In genomic region chr3:188220097-188220788, GRCh38 we compare ENCODE assay signal across 14 cellular contexts.
DNase-seq lines count a peak whose midpoint lies in the region; ATAC-seq, FAIRE-seq and TF ChIP-seq lines count a peak whose summit lies in the region.
"Had no signal": no experiment of that assay in that cellular context is flagged by ENCODE, and none has a peak within 500 bp of the region (broad histone marks: within the 10 kb centered on the region; RNA-seq: fewer than 3 reads in every experiment).

No MANE protein-coding gene starts in this region.

- H3K79me1 ChIP-seq in IMR-90 (ENCODE audit: low read depth in 1 of 2, low read length in 2 of 2) = peaks cover 20 to 76% of the 10 kb centered on the region in 2 experiments

- peaks cover 73% of the 10 kb centered on the region for H4K20me1 ChIP-seq in IMR-90 (ENCODE audit: insufficient read depth, low read length)

- ATAC-seq in IMR-90 (ENCODE audit: low read depth) (peak; percentile 58), lung (ENCODE audit: insufficient read depth, low FRiP score) (no peak), thoracic aorta (ENCODE audit: insufficient number of reproducible peaks, low FRiP score, low read depth) (peak; percentile 69), HG03469 (IDR thresholded peaks at IDR 0.05; ENCODE audit: unreplicated experiment) (no peak), HG03565 (IDR thresholded peaks at IDR 0.05; ENCODE audit: unreplicated experiment) (no peak)

- in situ Hi-C loops in IMR-90 (cut with MboI; ENCODE audit: low sequenced_read_pairs) = no loop called here

- H4K91ac ChIP-seq in IMR-90 (ENCODE audit: insufficient read depth, low read depth, low read length) = no peak overlapping the region

- POLR2A ChIA-PET in IMR-90 (lab: Charles Lee; ENCODE audit: unreplicated experiment) = no interaction called here
- POLR2A ChIA-PET in activated CD4-positive, alpha-beta memory T cell treated with anti-CD3 and anti-CD28 coated beads for 36 hours (lab: Charles Lee) = interaction anchor here (0.6 kb wide), 1 partner anchor 297 kb away, joined by 3 read pairs; no protein-coding TSS in a partner anchor

- H3K27me3 ChIP-seq in IMR-90 (ENCODE audit: control insufficient read depth, insufficient read depth, low read length) (no peaks in the 10 kb centered on the region), esophagus squamous epithelium (no peaks in the 10 kb centered on the region), lung (ENCODE audit: control insufficient read depth, insufficient read depth) (no peaks in the 10 kb centered on the region), thoracic aorta (replicated peaks; ENCODE audit: insufficient read depth) (no peaks in the 10 kb centered on the region)
- H3K27me3 ChIP-seq: neutrophil had no signal

- H3K4me3 Mint-ChIP-seq in activated CD4-positive, alpha-beta memory T cell treated with anti-CD3 and anti-CD28 coated beads for 36 hours = no peak overlapping the region
- H3K4me3 Mint-ChIP-seq: activated B cell treated with CpG ODN at 0.5 μM for 24 hours; activated naive CD8-positive, alpha-beta T cell had no signal

- H3K18ac ChIP-seq in IMR-90 (ENCODE audit: low read depth, low read length) = 0 out of 2 replicates have a peak overlapping the region, but pooled peaks have one; percentile 4

- peak overlapping the region; percentile 6 for H2AK9ac ChIP-seq in IMR-90 (replicated peaks; ENCODE audit: low read depth, low read length, poor library complexity)

- H3K23ac ChIP-seq in IMR-90 (ENCODE audit: low read depth, low read length) = peak overlapping the region; percentile 2; the same call in 1 of the 2 replicates

- H4K8ac ChIP-seq in IMR-90 (ENCODE audit: low read depth in 2 of 2, low read length in 2 of 2) = peak overlapping the region in 1 of 2 experiments; percentile 44; a peak in 1 of 4 replicates

- H3K4me1 ChIP-seq in IMR-90 (ENCODE audit: control insufficient read depth, insufficient read depth, low read length) (peaks cover 25% of the 10 kb centered on the region), esophagus squamous epithelium (peaks cover 0 to 44% (median 7%) of the 10 kb centered on the region in 3 donors), lung (ENCODE audit: control insufficient read depth in 2 of 2, insufficient read depth in 2 of 2, low read length in 2 of 2) (peaks cover 16 to 42% of the 10 kb centered on the region in 2 donors), thoracic aorta (ENCODE audit: control insufficient read depth in 1 of 2, low read depth in 2 of 2) (peaks cover 45 to 96% of the 10 kb centered on the region in 2 donors)

- no peaks in the 10 kb centered on the region for H3K9me3 Mint-ChIP-seq in activated CD4-positive, alpha-beta memory T cell treated with anti-CD3 and anti-CD28 coated beads for 36 hours
- H3K9me3 Mint-ChIP-seq: activated B cell treated with CpG ODN at 0.5 μM for 24 hours had no signal

- H3K56ac ChIP-seq in IMR-90 (ENCODE audit: extremely low read depth, insufficient read depth, low read length) = no peak overlapping the region

- H3K36me3 Mint-ChIP-seq in activated CD4-positive, alpha-beta memory T cell treated with anti-CD3 and anti-CD28 coated beads for 36 hours = peaks cover 6% of the 10 kb centered on the region

- TF ChIP-seq POLR2A in IMR-90 (IDR thresholded peaks at IDR 0.05; ENCODE audit: low read depth, low read length) (no peak), esophagus squamous epithelium (IDR thresholded peaks at IDR 0.05) (peak in 1 of 4 donors; percentile 16)

- H3K36me3 ChIP-seq in IMR-90 (ENCODE audit: control insufficient read depth, insufficient read depth, low read length) (peaks cover 24% of the 10 kb centered on the region), esophagus squamous epithelium (peaks cover 0 to 4% (median 0%) of the 10 kb centered on the region in 3 donors), lung (ENCODE audit: control insufficient read depth in 2 of 2, insufficient read depth in 2 of 2, low read length in 2 of 2) (no peaks in the 10 kb centered on the region), thoracic aorta (no peaks in the 10 kb centered on the region)
- H3K36me3 ChIP-seq: neutrophil had no signal

- CTCF ChIA-PET in IMR-90 (lab: Yijun Ruan, JAX) = interaction anchor here (0.6 kb wide), 1 partner anchor 470 kb away, joined by 3 read pairs; no protein-coding TSS in a partner anchor
- CTCF ChIA-PET in activated CD4-positive, alpha-beta memory T cell treated with anti-CD3 and anti-CD28 coated beads for 36 hours (lab: Charles Lee) = interaction anchor here (0.9 kb wide), 1 partner anchor 18 kb away, joined by 3 read pairs; no protein-coding TSS in a partner anchor

- no peaks in the 10 kb centered on the region for H3K27me3 Mint-ChIP-seq in activated CD4-positive, alpha-beta memory T cell treated with anti-CD3 and anti-CD28 coated beads for 36 hours
- H3K27me3 Mint-ChIP-seq: activated B cell treated with CpG ODN at 0.5 μM for 24 hours; activated naive CD8-positive, alpha-beta T cell had no signal

- H2BK20ac ChIP-seq in IMR-90 (ENCODE audit: low read depth, low read length) = 0 out of 2 replicates have a peak overlapping the region, but pooled peaks have one; percentile 6

- FAIRE-seq in GM19239 (lab: Jason Lieb, UNC) = no peak
- FAIRE-seq: colon had no signal

- peaks cover 16% of the 10 kb centered on the region for H3K4me1 Mint-ChIP-seq in activated CD4-positive, alpha-beta memory T cell treated with anti-CD3 and anti-CD28 coated beads for 36 hours (ENCODE audit: low read depth)

- BruUV-seq in IMR-90 (replicated peaks; lab: Mats Ljungman, UMichigan) = no TSS peak

- peak overlapping the region; percentile 7 for H2BK5ac ChIP-seq in IMR-90 (ENCODE audit: low read depth, low read length, poor library complexity, severe bottlenecking)

- peak overlapping the region; percentile 19 for H3K4ac ChIP-seq in IMR-90 (ENCODE audit: low read depth, low read length)

- no peaks in the 10 kb centered on the region for H3K9me3 ChIP-seq in IMR-90 (ENCODE audit: control insufficient read depth, insufficient read depth, low read length)
- no peaks in the 10 kb centered on the region for H3K9me3 ChIP-seq in esophagus squamous epithelium
- H3K9me3 ChIP-seq in lung (ENCODE audit: control insufficient read depth in 2 of 2, insufficient read depth in 1 of 2, low read length in 1 of 2) = no peaks in the 10 kb centered on the region
- H3K9me3 ChIP-seq in thoracic aorta = no peaks in the 10 kb centered on the region
- H3K9me3 ChIP-seq: neutrophil had no signal

- H3K9ac ChIP-seq in IMR-90 (ENCODE audit: low read depth, low read length) = no peak overlapping the region

- peak overlapping the region; percentile 1; the same call in 1 of the 3 replicates for H2BK15ac ChIP-seq in IMR-90 (ENCODE audit: low read depth, low read length)

- peak overlapping the region; percentile 3; the same call in 1 of the 2 replicates for H2AK5ac ChIP-seq in IMR-90 (ENCODE audit: low read depth, low read length)

- peak overlapping the region; percentile 3; the same call in 1 of the 2 replicates for H2BK120ac ChIP-seq in IMR-90 (ENCODE audit: low read depth, low read length)

- 0 out of 2 replicates have a peak overlapping the region, but pooled peaks have one; percentile 15 for H3K14ac ChIP-seq in IMR-90 (replicated peaks; ENCODE audit: low read depth, low read length)

- no CpG with 5 or more reads among the region's 6 CpGs for WGBS in IMR-90 (ENCODE audit: extremely low coverage in 2 of 2, insufficient read length in 1 of 2), 2 experiments
- 72 to 83% methylated on average over 6 of the region's 6 CpGs for WGBS in esophagus squamous epithelium, 2 donors
- 95 to 98% methylated on average over 6 of the region's 6 CpGs for WGBS in lung, 2 donors

- H3K27ac Mint-ChIP-seq in activated CD4-positive, alpha-beta memory T cell treated with anti-CD3 and anti-CD28 coated beads for 36 hours = no peak overlapping the region
- H3K27ac Mint-ChIP-seq: activated B cell treated with CpG ODN at 0.5 μM for 24 hours; activated naive CD8-positive, alpha-beta T cell had no signal

- peak; percentile 73 for DNase-seq in IMR-90
- DNase-seq in esophagus squamous epithelium (lab: John Stamatoyannopoulos, UW) = no peak
- DNase-seq in lung (ENCODE audit: low spot score) = no peak
- DNase-seq in thoracic aorta (ENCODE audit: low spot score) = no peak
- no peak for DNase-seq in activated CD4-positive, alpha-beta memory T cell treated with anti-CD3 and anti-CD28 coated beads for 36 hours
- DNase-seq in GM19239 (ENCODE audit: insufficient read length, low spot score) = no peak
- DNase-seq: activated B cell treated with CpG ODN at 0.5 μM for 24 hours; activated CD8-positive, alpha-beta memory T cell treated with anti-CD3 and anti-CD28 coated beads, Interleukin-2, amount 50 U/mL, for 48 hours; C1 segment of cervical spinal cord had no signal

- no peak overlapping the region for H3K4me3 ChIP-seq in IMR-90 (ENCODE audit: insufficient read depth, low read depth, low read length)
- H3K4me3 ChIP-seq in esophagus squamous epithelium = peak overlapping the region in 1 of 4 donors; percentile 52
- no peak overlapping the region for H3K4me3 ChIP-seq in lung
- H3K4me3 ChIP-seq in thoracic aorta = peak overlapping the region; percentile 54

- peaks cover 34% of the 10 kb centered on the region for H3K9me1 ChIP-seq in IMR-90 (ENCODE audit: insufficient read depth, low read length)

- H3K27ac ChIP-seq in IMR-90 (ENCODE audit: insufficient read depth, low read length) = peak overlapping the region; percentile 36; the same call in 1 of the 2 replicates
- H3K27ac ChIP-seq in esophagus squamous epithelium = peak overlapping the region; percentile 69 to 92 (median 84)
- peak overlapping the region; percentile 72 to 97 for H3K27ac ChIP-seq in lung (ENCODE audit: low read depth in 1 of 2, low read length in 1 of 2)
- peak overlapping the region; percentile 98 for H3K27ac ChIP-seq in thoracic aorta
- H3K27ac ChIP-seq: neutrophil had no signal

- no peak overlapping the region for H2AFZ ChIP-seq in IMR-90 (replicated peaks; ENCODE audit: low read length, poor library complexity)

- peak overlapping the region; percentile 15; the same call in 1 of the 2 replicates for H3K4me2 ChIP-seq in IMR-90 (ENCODE audit: low read depth, low read length)

- no peak for TF ChIP-seq RAD21 in IMR-90 (IDR thresholded peaks at IDR 0.05; ENCODE audit: low read length)

- dilution Hi-C loops in IMR-90 (cut with HindIII; ENCODE audit: low sequenced_read_pairs, unreplicated experiment) = no loop called here

- no peak overlapping the region for H4K5ac ChIP-seq in IMR-90 (ENCODE audit: low read depth, low read length)

- TF ChIP-seq CTCF in IMR-90 (conservative IDR thresholded peaks at IDR 0.05; ENCODE audit: low read depth, low read length) = no peak
- no peak for TF ChIP-seq CTCF in esophagus squamous epithelium (IDR thresholded peaks at IDR 0.05)
- TF ChIP-seq CTCF in lung (IDR thresholded peaks at IDR 0.05; ENCODE audit: control extremely low read depth, extremely low read depth) = no peak
- TF ChIP-seq CTCF in thoracic aorta (IDR thresholded peaks at IDR 0.05) = no peak

- intact Hi-C loops in IMR-90 (cut with micrococcal nuclease) = no loop called here
- intact Hi-C loops in esophagus squamous epithelium (cut with DNase I) = no loop called here
- intact Hi-C loops in activated CD4-positive, alpha-beta memory T cell treated with anti-CD3 and anti-CD28 coated beads for 36 hours (cut with micrococcal nuclease) = no loop called here

TF ChIP-seq in IMR-90, 13 proteins besides CTCF, POLR2A, EP300 and RAD21 (continues in another document):
- TF ChIP-seq MXI1 (IDR thresholded peaks at IDR 0.05; ENCODE audit: borderline replicate concordance, low read depth, low read length) (no peak), NFE2L2 (IDR thresholded peaks at IDR 0.05; ENCODE audit: low read depth, low read length) (no peak)

Comparison
In these comparisons a context has a peak if more than half of its experiments do, and no peak if none do; other contexts are left out.
1. ATAC-seq: peak in IMR-90 (single experiment) and thoracic aorta (single experiment); none in lung (single experiment), HG03469 (single experiment) and HG03565 (single experiment).
2. H3K27ac ChIP-seq: peak in every context shown above with its lines; median percentile 98 in thoracic aorta; 84 in lung; 84 in esophagus squamous epithelium; 36 in IMR-90.